In genomic region chr2:16217271-16217670, GRCh38 we compare ENCODE assay signal across 6 cellular contexts.
"Had no signal": no experiment of that assay in that cellular context is flagged by ENCODE, and none has a peak within 500 bp of the region (broad histone marks: within the 10 kb centered on the region; RNA-seq: fewer than 3 reads in every experiment).

No MANE protein-coding gene starts in this region.

- DNase-seq: GM23248, GOT3, H9, HCEC 1CT, IMR-90 had no signal

- H2AFZ ChIP-seq: GM23248 had no signal

- H3K4me3 Mint-ChIP-seq: H9 had no signal

- H3K27ac Mint-ChIP-seq: H9 had no signal

- H3K4me3 ChIP-seq: GM23248, K562 had no signal

- H3K27ac ChIP-seq: GM23248 had no signal

- ATAC-seq: K562 had no signal

- H3K9ac ChIP-seq: GM23248 had no signal
